Comparison of ENCODE assay signal across 8 cellular contexts in genomic region chr5:35777358-35778087, GRCh38.
DNase-seq lines count a peak whose midpoint lies in the region; ATAC-seq and TF ChIP-seq lines count a peak whose summit lies in the region.

No MANE protein-coding gene starts in this region.

- intact Hi-C loops in activated naive CD4-positive, alpha-beta T cell treated with anti-CD3 and anti-CD28 coated beads for 36 hours (cut with micrococcal nuclease) = loop anchor here (1.0 to 10.0 kb wide), 7 partner anchors 38 to 463 kb away; no protein-coding TSS in a partner anchor

- no peak overlapping the region for H3K4me3 ChIP-seq in AG09309 (ENCODE audit: control insufficient read depth, low read depth, low read length)

- peaks cover 74% of the 10 kb centered on the region for H3K4me1 Mint-ChIP-seq in activated naive CD4-positive, alpha-beta T cell treated with anti-CD3 and anti-CD28 coated beads for 36 hours (ENCODE audit: low read depth)
- no peaks in the 10 kb centered on the region for H3K4me1 Mint-ChIP-seq in glutamatergic neuron (ENCODE audit: low read depth, unreplicated experiment)

- CTCF ChIA-PET in activated naive CD4-positive, alpha-beta T cell treated with anti-CD3 and anti-CD28 coated beads for 36 hours (lab: Charles Lee) = interaction anchor here (0.6 to 12.8 kb wide), 23 partner anchors 8 to 352 kb away, joined by 3 to 163 read pairs (median 4); partner anchors contain the start of gene IL7R

- ATAC-seq in GM19463 (IDR thresholded peaks at IDR 0.05; ENCODE audit: unreplicated experiment) = peak; percentile 47
- ATAC-seq in SK-N-SH treated with all-trans-retinoic acid at 6 μM for 48 hours = peak; percentile 81

- H3K9me3 Mint-ChIP-seq in activated naive CD4-positive, alpha-beta T cell treated with anti-CD3 and anti-CD28 coated beads for 36 hours = no peaks in the 10 kb centered on the region
- H3K9me3 Mint-ChIP-seq in glutamatergic neuron (ENCODE audit: unreplicated experiment) = peaks cover 1% of the 10 kb centered on the region

- peak overlapping the region; percentile 46 for H3K4me3 Mint-ChIP-seq in activated naive CD4-positive, alpha-beta T cell treated with anti-CD3 and anti-CD28 coated beads for 36 hours
- no peak overlapping the region for H3K4me3 Mint-ChIP-seq in glutamatergic neuron (ENCODE audit: unreplicated experiment)

- TF ChIP-seq CTCF in AG09309 (IDR thresholded peaks at IDR 0.05; ENCODE audit: control insufficient read depth, insufficient read depth, low read depth, low read length, missing control alignments) = peak; percentile 55
- peak; percentile 78 for TF ChIP-seq CTCF in glutamatergic neuron (IDR thresholded peaks at IDR 0.05; ENCODE audit: partially characterized antibody, unreplicated experiment)

- H3K27ac Mint-ChIP-seq in activated naive CD4-positive, alpha-beta T cell treated with anti-CD3 and anti-CD28 coated beads for 36 hours = peak overlapping the region; percentile 85
- no peak overlapping the region for H3K27ac Mint-ChIP-seq in glutamatergic neuron (ENCODE audit: unreplicated experiment)

- DNase-seq in AG09309 (ENCODE audit: low read depth) = peak; percentile 66
- peak; percentile 72 for DNase-seq in NCI-H1105 (lab: John Stamatoyannopoulos, UW)
- DNase-seq in activated naive CD4-positive, alpha-beta T cell treated with anti-CD3 and anti-CD28 coated beads for 36 hours = peak; percentile 88
- peak; percentile 66 for DNase-seq in glutamatergic neuron
- peak; percentile 58 for DNase-seq in putamen (ENCODE audit: low spot score)
- no peak for DNase-seq in cortex of kidney (lab: John Stamatoyannopoulos, UW)

- H3K36me3 Mint-ChIP-seq in activated naive CD4-positive, alpha-beta T cell treated with anti-CD3 and anti-CD28 coated beads for 36 hours (ENCODE audit: low read depth) = peaks cover 2% of the 10 kb centered on the region
- no peaks in the 10 kb centered on the region for H3K36me3 Mint-ChIP-seq in glutamatergic neuron (ENCODE audit: unreplicated experiment)

- no peaks in the 10 kb centered on the region for H3K27me3 Mint-ChIP-seq in activated naive CD4-positive, alpha-beta T cell treated with anti-CD3 and anti-CD28 coated beads for 36 hours (ENCODE audit: low read depth)
- peaks cover 2% of the 10 kb centered on the region for H3K27me3 Mint-ChIP-seq in glutamatergic neuron (ENCODE audit: unreplicated experiment)

TF ChIP-seq in SK-N-SH treated with all-trans-retinoic acid at 6 μM for 48 hours, 23 proteins besides CTCF, POLR2A, EP300 and RAD21:
- TF ChIP-seq ZFP30 (CRISPR knock-in tag; IDR thresholded peaks at IDR 0.05) = no peak
- no peak for TF ChIP-seq BACH2 (CRISPR knock-in tag; IDR thresholded peaks at IDR 0.05; ENCODE audit: borderline replicate concordance)
